ENCODE assay signal across 8 cellular contexts in the genomic region with DNA sequence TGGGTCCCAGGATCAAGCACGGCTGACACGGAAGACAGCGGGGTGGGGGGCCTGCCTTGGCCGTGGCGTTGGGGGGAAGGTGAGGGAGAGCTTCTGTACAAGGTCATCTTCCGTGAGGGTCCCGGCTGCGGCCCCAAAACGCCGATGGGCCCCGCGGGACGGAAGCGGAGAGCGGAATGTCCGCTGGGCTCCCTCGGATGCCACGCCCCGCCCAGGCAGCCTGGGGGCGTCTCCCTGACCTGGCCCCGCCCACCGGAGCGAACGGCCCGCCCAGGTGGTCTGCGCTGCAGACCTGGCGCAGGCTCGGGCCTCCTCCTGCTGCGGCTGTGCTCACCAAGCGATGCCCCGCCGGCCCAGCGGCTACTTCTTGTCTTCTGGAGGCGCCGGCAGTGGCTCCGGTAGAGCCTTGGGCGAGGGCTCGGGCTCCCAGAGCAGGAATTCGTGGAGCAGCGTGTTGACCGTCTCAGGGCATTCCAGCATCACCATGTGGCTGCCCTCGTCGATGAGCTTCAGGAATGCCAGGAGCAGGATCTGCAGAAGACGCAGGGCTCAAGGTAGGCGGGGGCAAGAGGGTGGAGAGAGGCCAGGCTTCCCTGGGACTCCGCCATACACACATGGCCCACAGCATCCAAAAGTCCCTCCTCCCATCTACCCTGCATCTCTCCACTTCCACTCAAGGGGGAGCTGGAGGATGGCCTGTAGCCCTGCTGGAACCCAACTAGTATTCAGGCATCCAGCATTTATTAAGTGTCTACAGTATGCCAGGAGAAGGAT. TPM values are rescaled to one million over a fixed set of nuclear protein-coding genes. Genes with fewer than 3 reads are reported as not detected.
DNase-seq lines count a peak whose midpoint lies in the region; ATAC-seq and TF ChIP-seq lines count a peak whose summit lies in the region.

No MANE protein-coding gene starts in this region.

- no peaks in the 10 kb centered on the region for H3K9me3 Mint-ChIP-seq in activated T-helper 17 cell treated with anti-CD3 and anti-CD28 coated beads, Interleukin-2, amount 50 U/mL, for 72 hours
- H3K9me3 Mint-ChIP-seq in neural progenitor cell, result no peaks in the 10 kb centered on the region

- H3K27me3 ChIP-seq in neural progenitor cell (no peaks in the 10 kb centered on the region), suprapubic skin (no peaks in the 10 kb centered on the region)

- H3K36me3 ChIP-seq in neural progenitor cell (no peaks in the 10 kb centered on the region), suprapubic skin (no peaks in the 10 kb centered on the region)

- H4K20me1 ChIP-seq in neural progenitor cell (ENCODE audit: low read depth), result no peaks in the 10 kb centered on the region

- peaks cover 3% of the 10 kb centered on the region for H3K4me1 ChIP-seq in neural progenitor cell
- peaks cover 14% of the 10 kb centered on the region for H3K4me1 ChIP-seq in suprapubic skin

- no peaks in the 10 kb centered on the region for H3K27me3 Mint-ChIP-seq in activated T-helper 17 cell treated with anti-CD3 and anti-CD28 coated beads, Interleukin-2, amount 50 U/mL, for 72 hours
- peaks cover 5% of the 10 kb centered on the region for H3K27me3 Mint-ChIP-seq in neural progenitor cell (ENCODE audit: insufficient read depth, low read depth)

- DNase-seq in AG04449 (ENCODE audit: low read depth, low spot score) (no peak), RKO (ENCODE audit: low spot score) (peak; percentile 92), fibroblast of the conjunctiva (ENCODE audit: low read depth) (peak; percentile 83), neural progenitor cell (ENCODE audit: low spot score) (peak; percentile 92), suprapubic skin (ENCODE audit: low spot score in 2 of 2) (peak in 1 of 2 donors; percentile 79)

- CTCF ChIA-PET in AG04449 (lab: Yijun Ruan, JAX), result interaction anchor here (0.8 to 8.4 kb wide), 15 partner anchors 8 to 173 kb away, joined by 3 to 103 read pairs (median 3); a partner anchor contains a TSS

- H3K9me3 ChIP-seq in neural progenitor cell (ENCODE audit: low read depth), result no peaks in the 10 kb centered on the region
- no peaks in the 10 kb centered on the region for H3K9me3 ChIP-seq in suprapubic skin

- POLR2A ChIA-PET in AG04449 (lab: Yijun Ruan, JAX), result no interaction called here

- peak overlapping the region; percentile 84 for H3K4me3 Mint-ChIP-seq in activated T-helper 17 cell treated with anti-CD3 and anti-CD28 coated beads, Interleukin-2, amount 50 U/mL, for 72 hours
- H3K4me3 Mint-ChIP-seq in neural progenitor cell, result peak overlapping the region; percentile 85

- peaks cover 48% of the 10 kb centered on the region for H3F3A ChIP-seq in neural progenitor cell (ENCODE audit: low read depth)

- 11% methylated on average over 33 of the region's 46 CpGs for WGBS in suprapubic skin

- H3K4me2 ChIP-seq in neural progenitor cell, result peak overlapping the region; percentile 79

- H3K4me3 ChIP-seq in AG04449 (ENCODE audit: low read depth, low read length) (peak overlapping the region; percentile 63), neural progenitor cell (peak overlapping the region; percentile 49), suprapubic skin (peak overlapping the region; percentile 59)

- TF ChIP-seq POLR2A in suprapubic skin (IDR thresholded peaks at IDR 0.05), result no peak

- peaks cover 5% of the 10 kb centered on the region for H3K36me3 Mint-ChIP-seq in activated T-helper 17 cell treated with anti-CD3 and anti-CD28 coated beads, Interleukin-2, amount 50 U/mL, for 72 hours (ENCODE audit: low read depth)
- H3K36me3 Mint-ChIP-seq in neural progenitor cell, result peaks cover 13% of the 10 kb centered on the region

- no peak overlapping the region for H3K9ac ChIP-seq in neural progenitor cell

- no peak for TF ChIP-seq EP300 in suprapubic skin (IDR thresholded peaks at IDR 0.05)

- no peaks in the 10 kb centered on the region for H3K4me1 Mint-ChIP-seq in activated T-helper 17 cell treated with anti-CD3 and anti-CD28 coated beads, Interleukin-2, amount 50 U/mL, for 72 hours
- peaks cover 3% of the 10 kb centered on the region for H3K4me1 Mint-ChIP-seq in neural progenitor cell

- peak overlapping the region; percentile 67 for H3K27ac Mint-ChIP-seq in activated T-helper 17 cell treated with anti-CD3 and anti-CD28 coated beads, Interleukin-2, amount 50 U/mL, for 72 hours
- H3K27ac Mint-ChIP-seq in neural progenitor cell, result no peak overlapping the region

- H3K27ac ChIP-seq in neural progenitor cell, result peak overlapping the region; percentile 75
- peak overlapping the region; percentile 35 for H3K27ac ChIP-seq in suprapubic skin

- H3K79me2 ChIP-seq in neural progenitor cell (ENCODE audit: low read depth), result no peaks in the 10 kb centered on the region

- TF ChIP-seq CTCF in AG04449 (IDR thresholded peaks at IDR 0.05; ENCODE audit: insufficient read depth, low read length, missing control alignments) (peak; percentile 82), neural progenitor cell (IDR thresholded peaks at IDR 0.05) (peak; percentile 57), suprapubic skin (IDR thresholded peaks at IDR 0.05) (peak; percentile 57 to 70)

- peak; percentile 63 for ATAC-seq in GM18520 (IDR thresholded peaks at IDR 0.05; ENCODE audit: unreplicated experiment)
- peak; percentile 65 for ATAC-seq in HG03097 (IDR thresholded peaks at IDR 0.05; ENCODE audit: low FRiP score, unreplicated experiment)
- peak; percentile 96 for ATAC-seq in activated T-helper 17 cell treated with anti-CD3 and anti-CD28 coated beads, Interleukin-2, amount 50 U/mL, for 72 hours (replicated peaks)

- peak overlapping the region; percentile 58 for H2AFZ ChIP-seq in neural progenitor cell (replicated peaks)

RNA-seq across cellular contexts. Expression of a gene that starts 10.7 kb away (rescaled TPM):
- 1 to 10 TPM; 8.0 to 8.5 TPM for total RNA-seq in activated T-helper 17 cell treated with anti-CD3 and anti-CD28 coated beads, Interleukin-2, amount 50 U/mL, for 72 hours
- total RNA-seq in neural progenitor cell (ENCODE audit: low replicate concordance), result 4.6 and 13.3 TPM in 2 replicates
- 10 to 100 TPM in 3 of 4 donors, 1 to 10 TPM in 1; 9.7 to 15.7 (median 13.6) TPM for total RNA-seq in suprapubic skin

RNA-seq across cellular contexts. Expression of a gene that starts 10.8 kb away (rescaled TPM):
- 10 to 100 TPM in 1 of 2 donors, 1 to 10 TPM in 1; 4.4 to 11.6 TPM for total RNA-seq in activated T-helper 17 cell treated with anti-CD3 and anti-CD28 coated beads, Interleukin-2, amount 50 U/mL, for 72 hours
- total RNA-seq in neural progenitor cell (ENCODE audit: low replicate concordance) (2.3 and 3.3 TPM in 2 replicates), suprapubic skin (1 to 10 TPM in 3 of 4 donors, under 1 TPM in 1; 0.30 to 2.5 (median 1.5) TPM)

RNA-seq across cellular contexts. Expression of a gene that starts 13.2 kb away (rescaled TPM):
- 10 to 100 TPM; 56.2 to 95.9 TPM for total RNA-seq in activated T-helper 17 cell treated with anti-CD3 and anti-CD28 coated beads, Interleukin-2, amount 50 U/mL, for 72 hours
- total RNA-seq in neural progenitor cell (ENCODE audit: low replicate concordance) (25.9 and 38.8 TPM in 2 replicates), suprapubic skin (10 to 100 TPM; 42.7 to 89.5 (median 73.1) TPM)

RNA-seq across cellular contexts. Expression of a gene that starts 16.9 kb away (rescaled TPM):
- 10 to 100 TPM; 27.8 to 45.8 TPM for total RNA-seq in activated T-helper 17 cell treated with anti-CD3 and anti-CD28 coated beads, Interleukin-2, amount 50 U/mL, for 72 hours
- total RNA-seq in neural progenitor cell (ENCODE audit: low replicate concordance), result 21.9 and 27.7 TPM in 2 replicates
- total RNA-seq in suprapubic skin, result 10 to 100 TPM; 17.9 to 35.2 (median 22.8) TPM

RNA-seq across cellular contexts. Expression of a gene that starts 25.2 kb away (rescaled TPM):
- total RNA-seq in activated T-helper 17 cell treated with anti-CD3 and anti-CD28 coated beads, Interleukin-2, amount 50 U/mL, for 72 hours, result 100 to 1,000 TPM in 1 of 2 donors, 10 to 100 TPM in 1; 73.4 to 115 TPM
- total RNA-seq in neural progenitor cell (ENCODE audit: low replicate concordance) (89.8 and 107 TPM in 2 replicates), suprapubic skin (10 to 100 TPM; 54.6 to 66.8 (median 63.7) TPM)
